Comparison of ENCODE assay signal across 8 cellular contexts in genomic region chr1:160428655-160429054, GRCh38.
DNase-seq lines count a peak whose midpoint lies in the region; ATAC-seq and TF ChIP-seq lines count a peak whose summit lies in the region.

No MANE protein-coding gene starts in this region.

- DNase-seq in DMS 273 (lab: John Stamatoyannopoulos, UW; ENCODE audit: unreplicated experiment) (peak; percentile 66), DMS 273 treated with DMSO at 0.1 percent for 48 hours (lab: John Stamatoyannopoulos, UW) (no peak), RPMI8226 (peak; percentile 25), astrocyte of the spinal cord (ENCODE audit: low read depth, low spot score) (peak; percentile 62), iPS-NIHi7 (ENCODE audit: extremely low spot score) (peak; percentile 73)
- DNase-seq in stimulated activated CD8-positive, alpha-beta memory T cell treated with anti-CD3 and anti-CD28 coated beads, Interleukin-12 subunit alpha, Interleukin-12 subunit beta, amount 100 ng/mL, for 1 hour (ENCODE audit: low read depth): peak; percentile 25

- TF ChIP-seq CTCF in astrocyte of the spinal cord (IDR thresholded peaks at IDR 0.05; ENCODE audit: low read depth, low read length): peak; percentile 67

- no peak overlapping the region for H3K4me3 ChIP-seq in astrocyte of the spinal cord (ENCODE audit: low read depth, low read length)

- peak; percentile 33 for ATAC-seq in HG02610 (IDR thresholded peaks at IDR 0.05; ENCODE audit: unreplicated experiment)
- no peak for ATAC-seq in GM21360 (IDR thresholded peaks at IDR 0.05; ENCODE audit: unreplicated experiment)

- in situ Hi-C loops in astrocyte of the spinal cord (cut with HindIII; ENCODE audit: low sequenced_read_pairs): no loop called here
